1 cellular context compared by ENCODE assay signal in the genomic region with DNA sequence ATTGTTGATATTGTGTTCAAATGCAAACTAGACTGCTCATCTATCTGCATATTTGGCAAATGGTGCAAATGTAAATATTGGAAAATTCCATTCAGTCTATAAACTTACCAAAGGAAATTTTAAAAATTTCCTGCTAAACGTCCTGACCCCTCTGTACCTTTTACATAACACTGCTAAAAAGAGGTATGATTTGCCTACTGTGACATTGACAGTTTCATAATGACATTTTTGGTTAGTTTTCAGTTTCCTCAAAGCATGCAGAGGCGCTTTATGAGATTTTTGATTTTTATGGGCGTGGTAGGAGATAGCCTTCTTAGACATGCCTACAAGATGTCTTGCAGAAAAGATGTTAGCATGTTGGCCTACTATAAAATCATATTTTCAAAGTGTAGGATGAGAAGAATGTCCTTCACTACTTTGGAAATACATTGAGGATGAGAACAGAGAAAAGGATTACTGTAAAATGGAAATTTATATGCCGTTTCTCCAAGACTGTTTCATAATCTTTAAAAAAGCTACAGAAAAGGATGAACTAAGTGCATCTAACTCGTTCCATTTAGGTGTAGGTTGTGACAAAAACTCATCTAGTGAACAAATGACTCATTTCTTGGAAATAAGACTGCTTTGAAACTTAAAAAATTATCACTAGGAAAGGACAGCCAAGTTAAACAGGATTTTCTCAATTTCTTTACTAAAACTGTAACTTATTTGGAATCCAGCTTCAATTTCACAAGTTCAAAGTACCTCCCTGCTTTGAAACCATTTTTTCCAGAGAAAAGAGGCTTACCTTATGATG.
TF ChIP-seq lines count a peak whose summit lies in the region.

No MANE protein-coding gene starts in this region.

TF ChIP-seq in SK-N-SH, 30 proteins besides CTCF, POLR2A, EP300 and RAD21 (continued from another document):
- TF ChIP-seq SIN3A (IDR thresholded peaks at IDR 0.05; ENCODE audit: borderline replicate concordance, low read depth, low read length) (no peak), RXRA (IDR thresholded peaks at IDR 0.05; ENCODE audit: borderline replicate concordance, low read depth) (no peak), POLR2AphosphoS5 (IDR thresholded peaks at IDR 0.05; ENCODE audit: low read depth, low read length) (no peak), MXI1 (IDR thresholded peaks at IDR 0.05; ENCODE audit: low read depth, low read length) (no peak), MAX (IDR thresholded peaks at IDR 0.05; ENCODE audit: low read depth) (no peak)
TF ChIP-seq in SK-N-SH: peak in this region for 0.
